Comparison of ENCODE assay signal across 24 cellular contexts in the genomic region with DNA sequence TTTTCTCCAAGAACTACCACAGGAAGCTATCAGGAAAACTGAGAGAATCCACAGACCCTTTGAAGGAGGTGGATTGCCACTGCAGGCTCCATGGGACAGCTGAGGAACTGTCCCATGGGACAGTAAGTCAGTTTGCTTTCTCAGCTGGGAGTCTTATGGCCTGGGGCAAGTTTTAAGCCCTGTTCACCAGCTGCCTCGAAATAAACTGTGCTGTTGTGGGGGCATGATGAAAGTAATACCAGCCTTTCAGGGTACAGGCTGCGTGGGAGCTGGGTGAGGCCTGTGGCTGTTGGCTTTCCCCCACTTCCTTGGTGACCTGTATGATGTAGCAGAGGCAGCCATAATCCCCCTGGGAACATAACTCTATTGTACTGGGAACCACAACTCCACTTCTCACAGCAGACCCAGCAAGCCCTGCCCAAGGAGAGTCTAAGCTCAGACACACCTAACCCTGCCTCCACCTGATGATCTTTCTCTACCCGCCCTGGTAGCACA.
"Had no signal": no experiment of that assay in that cellular context is flagged by ENCODE, and none has a peak within 500 bp of the region (broad histone marks: within the 10 kb centered on the region; RNA-seq: fewer than 3 reads in every experiment).

No MANE protein-coding gene starts in this region.

- H3K79me2 ChIP-seq: parathyroid adenoma had no signal

- H3K27ac ChIP-seq: neural progenitor cell, ovary, parathyroid adenoma, psoas muscle, right lobe of liver, sigmoid colon, stomach, thoracic aorta, thyroid gland, tibial nerve, upper lobe of left lung, vagina had no signal

- FAIRE-seq: small intestine had no signal

- H3K9ac ChIP-seq: neural progenitor cell, parathyroid adenoma had no signal

- H3K4me2 ChIP-seq: neural progenitor cell had no signal

- H3K4me3 ChIP-seq: neural progenitor cell, ovary, psoas muscle, right lobe of liver, sigmoid colon, stomach, thoracic aorta, thyroid gland, tibial nerve, upper lobe of left lung, vagina had no signal

- H3K36me3 ChIP-seq: neural progenitor cell, ovary, right lobe of liver, sigmoid colon, stomach, thoracic aorta, thyroid gland, tibial nerve, upper lobe of left lung, vagina had no signal

- H3K4me1 ChIP-seq: neural progenitor cell, parathyroid adenoma, psoas muscle, right lobe of liver, sigmoid colon, stomach, thyroid gland, tibial nerve, upper lobe of left lung, vagina had no signal

- ATAC-seq: natural killer cell; psoas muscle; right cardiac atrium; right lobe of liver; stimulated activated memory B cell treated with anti-CD40 and anti-IgM and Interleukin-4, amounts not matched to agents 10 μg/mL and 1 μg/mL and 100 μg/mL, for 72 hours had no signal

- H2AFZ ChIP-seq: neural progenitor cell, parathyroid adenoma had no signal

- H3K9me3 ChIP-seq: ovary, psoas muscle, right lobe of liver, sigmoid colon, thoracic aorta, thyroid gland, upper lobe of left lung, vagina had no signal

- DNase-seq: natural killer cell; occipital lobe; ovary; posterior cingulate gyrus; psoas muscle; right cardiac atrium; right lobe of liver; sigmoid colon; small intestine; stimulated activated CD4-positive, alpha-beta T cell treated with anti-CD3 and anti-CD28 coated beads, Interleukin-1b, Interleukin-23, amount 100 ng/mL, for 48 hours; stimulated activated CD4-positive, alpha-beta T cell treated with anti-CD3 and anti-CD28 coated beads, Interleukin-4, amount 100 ng/mL, for 1 hour; stimulated activated CD4-positive, alpha-beta T cell treated with anti-CD3 and anti-CD28 coated beads, Interleukin-4, amount 100 ng/mL, for 4 hours; stimulated activated CD8-positive, alpha-beta memory T cell treated with anti-CD3 and anti-CD28 coated beads, Interleukin-4, amount 100 ng/mL, for 48 hours; stimulated activated naive CD4-positive, alpha-beta T cell; stomach; thyroid gland; trophoblast cell; upper lobe of left lung had no signal

- H3K27me3 ChIP-seq: neural progenitor cell, ovary, right lobe of liver, sigmoid colon, stomach, thyroid gland, tibial nerve, upper lobe of left lung, vagina had no signal
